Comparison of ENCODE assay signal across 12 cellular contexts in genomic region chr17:3915642-3916012, GRCh38. TPM values are rescaled to one million over a fixed set of nuclear protein-coding genes. Genes with fewer than 3 reads are reported as not detected.
DNase-seq lines count a peak whose midpoint lies in the region; ATAC-seq and TF ChIP-seq lines count a peak whose summit lies in the region.
"Had no signal": no experiment of that assay in that cellular context is flagged by ENCODE, and none has a peak within 500 bp of the region (broad histone marks: within the 10 kb centered on the region; RNA-seq: fewer than 3 reads in every experiment).

No MANE protein-coding gene starts in this region.

- peaks cover 9% of the 10 kb centered on the region for H3K27me3 Mint-ChIP-seq in activated CD8-positive, alpha-beta memory T cell treated with anti-CD3 and anti-CD28 coated beads, Interleukin-2, amount 10 ng/mL, durations not matched to agents 7 days and 5 days
- H3K27me3 Mint-ChIP-seq in stimulated activated naive B cell treated with anti-CD40 and anti-IgM and Interleukin-4, amounts not matched to agents 10 μg/mL and 1 μg/mL and 100 μg/mL, for 72 hours = no peaks in the 10 kb centered on the region

- H3K27ac ChIP-seq in SJSA1 (peak overlapping the region; percentile 58), esophagus squamous epithelium (peak overlapping the region; percentile 54 to 87 (median 80)), hepatocyte (no peak overlapping the region)

- TF ChIP-seq CTCF in esophagus squamous epithelium (IDR thresholded peaks at IDR 0.05) (no peak), hepatocyte (IDR thresholded peaks at IDR 0.05; ENCODE audit: poor library complexity) (no peak)

- no peak overlapping the region for H3K4me2 ChIP-seq in hepatocyte

- H3K4me1 ChIP-seq in SJSA1 (replicated peaks) = peaks cover 45% of the 10 kb centered on the region
- H3K4me1 ChIP-seq in esophagus squamous epithelium = peaks cover 13 to 71% (median 24%) of the 10 kb centered on the region in 3 donors
- peaks cover 17% of the 10 kb centered on the region for H3K4me1 ChIP-seq in hepatocyte (ENCODE audit: insufficient read depth)

- CTCF ChIA-PET in activated CD8-positive, alpha-beta memory T cell treated with anti-CD3 and anti-CD28 coated beads, Interleukin-2, amount 10 ng/mL, durations not matched to agents 7 days and 5 days (lab: Charles Lee) = interaction anchor here (1.3 to 8.0 kb wide), 5 partner anchors 69 to 177 kb away, joined by 3 to 125 read pairs (median 7); partner anchors contain the start of gene NCBP3

- no peaks in the 10 kb centered on the region for H3K27me3 ChIP-seq in SJSA1 (replicated peaks)
- H3K27me3 ChIP-seq in esophagus squamous epithelium = no peaks in the 10 kb centered on the region
- no peaks in the 10 kb centered on the region for H3K27me3 ChIP-seq in hepatocyte

- intact Hi-C loops in esophagus squamous epithelium (cut with DNase I) = no loop called here

- no peaks in the 10 kb centered on the region for H3K36me3 Mint-ChIP-seq in activated CD8-positive, alpha-beta memory T cell treated with anti-CD3 and anti-CD28 coated beads, Interleukin-2, amount 10 ng/mL, durations not matched to agents 7 days and 5 days
- peaks cover 19 to 32% of the 10 kb centered on the region in 2 donors for H3K36me3 Mint-ChIP-seq in stimulated activated naive B cell treated with anti-CD40 and anti-IgM and Interleukin-4, amounts not matched to agents 10 μg/mL and 1 μg/mL and 100 μg/mL, for 72 hours

- 68% methylated on average over 5 of the region's 12 CpGs; no CpG with 5 or more reads in 1 of the 2 donors for WGBS in esophagus squamous epithelium, 2 donors
- WGBS in hepatocyte (ENCODE audit: low lambda C conversion rate, missing lambda C conversion rate) = 91% methylated on average over 12 of the region's 12 CpGs

- no peak for DNase-seq in activated CD8-positive, alpha-beta memory T cell treated with anti-CD3 and anti-CD28 coated beads, Interleukin-2, amount 10 ng/mL, durations not matched to agents 7 days and 5 days
- DNase-seq in activated CD8-positive, alpha-beta memory T cell treated with anti-CD3 and anti-CD28 coated beads, Interleukin-2, amount 50 U/mL, for 48 hours = no peak
- DNase-seq in SJSA1 (ENCODE audit: low read depth in 1 of 2, low spot score in 2 of 2) (no peak), esophagus squamous epithelium (lab: John Stamatoyannopoulos, UW) (no peak), KG1 (lab: John Stamatoyannopoulos, UW) (no peak), hepatocyte (ENCODE audit: low spot score) (no peak)
- no peak for DNase-seq in stimulated activated naive B cell treated with anti-CD40 and anti-IgM and Interleukin-4, amounts not matched to agents 10 μg/mL and 1 μg/mL and 100 μg/mL, for 72 hours
- DNase-seq: kidney; NCI-H2029; stimulated activated CD4-positive, alpha-beta T cell treated with anti-CD3 and anti-CD28 coated beads, Interleukin-1b, Interleukin-23, amount 100 ng/mL, for 48 hours had no signal

- peak overlapping the region; percentile 61 for H3K27ac Mint-ChIP-seq in activated CD8-positive, alpha-beta memory T cell treated with anti-CD3 and anti-CD28 coated beads, Interleukin-2, amount 10 ng/mL, durations not matched to agents 7 days and 5 days
- H3K27ac Mint-ChIP-seq in stimulated activated naive B cell treated with anti-CD40 and anti-IgM and Interleukin-4, amounts not matched to agents 10 μg/mL and 1 μg/mL and 100 μg/mL, for 72 hours = peak overlapping the region; percentile 99

- peak overlapping the region; percentile 33 for H3K4me3 ChIP-seq in SJSA1
- H3K4me3 ChIP-seq in esophagus squamous epithelium = peak overlapping the region in 3 of 4 donors; percentile 38 to 49 (median 38)
- no peak overlapping the region for H3K4me3 ChIP-seq in hepatocyte

- H2AFZ ChIP-seq in hepatocyte = no peak overlapping the region

- no peak for ATAC-seq in activated CD8-positive, alpha-beta memory T cell treated with anti-CD3 and anti-CD28 coated beads, Interleukin-2, amount 10 ng/mL, durations not matched to agents 7 days and 5 days
- ATAC-seq in stimulated activated naive B cell treated with anti-CD40 and anti-IgM and Interleukin-4, amounts not matched to agents 10 μg/mL and 1 μg/mL and 100 μg/mL, for 72 hours (replicated peaks) = peak; percentile 10 to 12
- ATAC-seq in GM18873 (IDR thresholded peaks at IDR 0.05; ENCODE audit: low FRiP score, unreplicated experiment) = no peak

- TF ChIP-seq POLR2A in esophagus squamous epithelium (IDR thresholded peaks at IDR 0.05) = no peak

- H3K36me3 ChIP-seq in SJSA1 (0 out of 2 replicates have a peak, but pooled peaks cover 12% of the 10 kb centered on the region), esophagus squamous epithelium (no peaks in the 10 kb centered on the region), hepatocyte (replicated peaks; ENCODE audit: insufficient read depth, low read depth) (no peaks in the 10 kb centered on the region)

- no peak overlapping the region for H3K4me3 Mint-ChIP-seq in activated CD8-positive, alpha-beta memory T cell treated with anti-CD3 and anti-CD28 coated beads, Interleukin-2, amount 10 ng/mL, durations not matched to agents 7 days and 5 days
- peak overlapping the region; percentile 95 to 96 for H3K4me3 Mint-ChIP-seq in stimulated activated naive B cell treated with anti-CD40 and anti-IgM and Interleukin-4, amounts not matched to agents 10 μg/mL and 1 μg/mL and 100 μg/mL, for 72 hours

- no peaks in the 10 kb centered on the region for H4K20me1 ChIP-seq in hepatocyte (ENCODE audit: insufficient read depth, poor library complexity, severe bottlenecking)

- peaks cover 37% of the 10 kb centered on the region for H3K4me1 Mint-ChIP-seq in activated CD8-positive, alpha-beta memory T cell treated with anti-CD3 and anti-CD28 coated beads, Interleukin-2, amount 10 ng/mL, durations not matched to agents 7 days and 5 days
- peaks cover 55 to 81% of the 10 kb centered on the region in 2 donors for H3K4me1 Mint-ChIP-seq in stimulated activated naive B cell treated with anti-CD40 and anti-IgM and Interleukin-4, amounts not matched to agents 10 μg/mL and 1 μg/mL and 100 μg/mL, for 72 hours

- no peaks in the 10 kb centered on the region for H3K9me2 ChIP-seq in hepatocyte (replicated peaks; ENCODE audit: insufficient read depth)

- no peaks in the 10 kb centered on the region for H3K79me2 ChIP-seq in hepatocyte

- no peaks in the 10 kb centered on the region for H3K9me3 ChIP-seq in SJSA1 (replicated peaks)
- H3K9me3 ChIP-seq in esophagus squamous epithelium = no peaks in the 10 kb centered on the region
- H3K9me3 ChIP-seq in hepatocyte (ENCODE audit: low read depth) = no peaks in the 10 kb centered on the region

- no peaks in the 10 kb centered on the region for H3K9me3 Mint-ChIP-seq in activated CD8-positive, alpha-beta memory T cell treated with anti-CD3 and anti-CD28 coated beads, Interleukin-2, amount 10 ng/mL, durations not matched to agents 7 days and 5 days (ENCODE audit: low read depth)
- H3K9me3 Mint-ChIP-seq in stimulated activated naive B cell treated with anti-CD40 and anti-IgM and Interleukin-4, amounts not matched to agents 10 μg/mL and 1 μg/mL and 100 μg/mL, for 72 hours = peaks cover 0 to 4% of the 10 kb centered on the region in 2 donors

RNA-seq across cellular contexts. Expression of gene P2RX1, which starts 0.6 kb away (rescaled TPM):
- under 1 TPM; 0.58 to 0.61 TPM for total RNA-seq in activated CD8-positive, alpha-beta memory T cell treated with anti-CD3 and anti-CD28 coated beads, Interleukin-2, amount 10 ng/mL, durations not matched to agents 7 days and 5 days
- 5.1 and 9.6 TPM in 2 replicates for total RNA-seq in SJSA1 (2014; rRNA removed; shearing (Covaris generic))
- total RNA-seq in esophagus squamous epithelium (10 to 100 TPM in 1 of 4 donors, 1 to 10 TPM in 3; 1.2 to 13.0 (median 2.1) TPM), hepatocyte (0.20 and 0.50 TPM in 2 replicates)
- 1.8 and 2.3 TPM in 2 replicates for polyA plus RNA-seq in hepatocyte
- total RNA-seq: bronchial epithelial cell had no signal

RNA-seq across cellular contexts. Expression of gene CAMKK1, which starts 22.8 kb away (rescaled TPM):
- 1 to 10 TPM; 1.8 TPM for total RNA-seq in activated CD8-positive, alpha-beta memory T cell treated with anti-CD3 and anti-CD28 coated beads, Interleukin-2, amount 10 ng/mL, durations not matched to agents 7 days and 5 days
- 12.0 and 15.3 TPM in 2 replicates for total RNA-seq in SJSA1 (2014; rRNA removed; shearing (Covaris generic))
- total RNA-seq in esophagus squamous epithelium (1 to 10 TPM; 3.3 to 9.5 (median 3.8) TPM), hepatocyte (2.6 and 5.1 TPM in 2 replicates)
- polyA plus RNA-seq in hepatocyte = 4.4 and 5.7 TPM in 2 replicates

RNA-seq across cellular contexts. Expression of gene ATP2A3, which starts 48.6 kb away (rescaled TPM):
- total RNA-seq in activated CD8-positive, alpha-beta memory T cell treated with anti-CD3 and anti-CD28 coated beads, Interleukin-2, amount 10 ng/mL, durations not matched to agents 7 days and 5 days = 100 to 1,000 TPM; 264 to 377 TPM
- total RNA-seq in SJSA1 (2014; rRNA removed; shearing (Covaris generic)) = 0.06 and 0.89 TPM in 2 replicates
- total RNA-seq in esophagus squamous epithelium (1 to 10 TPM; 2.7 to 9.9 (median 5.3) TPM), hepatocyte (2.4 and 4.1 TPM in 2 replicates)
- polyA plus RNA-seq in hepatocyte = 2.2 and 4.5 TPM in 2 replicates

Comparison
In these comparisons a context has a peak if more than half of its experiments do, and no peak if none do; other contexts are left out.
1. ATAC-seq: peak in stimulated activated naive B cell treated with anti-CD40 and anti-IgM and Interleukin-4, amounts not matched to agents 10 μg/mL and 1 μg/mL and 100 μg/mL, for 72 hours (2 of 2); none in activated CD8-positive, alpha-beta memory T cell treated with anti-CD3 and anti-CD28 coated beads, Interleukin-2, amount 10 ng/mL, durations not matched to agents 7 days and 5 days (single experiment) and GM18873 (single experiment).
2. RNA of gene ATP2A3, which starts 48.6 kb away (total RNA-seq): 264 to 377 TPM in activated CD8-positive, alpha-beta memory T cell treated with anti-CD3 and anti-CD28 coated beads, Interleukin-2, amount 10 ng/mL, durations not matched to agents 7 days and 5 days; 2.7 to 9.9 TPM in esophagus squamous epithelium, 2.4 to 4.1 TPM in hepatocyte and 0.06 to 0.89 TPM in SJSA1; every median in the first group is over 10 times any median in the second.